ENCODE assay signal across 31 cellular contexts in the genomic region with DNA sequence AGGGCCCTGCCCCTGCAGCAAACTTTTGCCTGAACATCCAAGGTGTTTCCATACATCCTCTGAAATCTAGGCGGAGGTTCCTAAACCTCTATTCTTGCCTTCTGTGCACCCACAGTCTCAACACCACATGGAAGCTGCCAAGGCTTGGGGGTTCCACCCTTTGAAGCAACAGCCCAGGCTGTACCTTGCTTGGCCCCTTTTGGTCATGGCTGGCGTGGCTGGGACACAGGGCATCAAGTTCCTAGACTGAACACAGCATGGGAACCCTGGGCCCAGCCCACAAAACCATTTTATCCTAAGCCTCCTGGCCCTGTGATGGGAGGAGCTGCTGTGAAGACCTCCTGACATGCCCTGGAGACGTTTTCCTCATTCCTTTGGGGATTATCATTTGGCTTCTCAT.
"Had no signal": no experiment of that assay in that cellular context is flagged by ENCODE, and none has a peak within 500 bp of the region (broad histone marks: within the 10 kb centered on the region; RNA-seq: fewer than 3 reads in every experiment).

No MANE protein-coding gene starts in this region.

- H3K4me1 Mint-ChIP-seq: immature natural killer cell; memory B cell; mesothelial cell of epicardium; naive B cell; natural killer cell; nephron progenitor cell; neural progenitor cell; stimulated activated naive B cell treated with anti-CD40 and anti-IgM and Interleukin-4, amounts not matched to agents 10 μg/mL and 1 μg/mL and 100 μg/mL, for 72 hours had no signal

- H3K4me1 ChIP-seq: left ventricle myocardium inferior, neural progenitor cell, parathyroid adenoma, prostate gland, stomach, suprapubic skin, tibial artery, upper lobe of right lung had no signal

- H3K27ac ChIP-seq: left ventricle myocardium inferior, neural progenitor cell, neutrophil, parathyroid adenoma, prostate gland, skin epidermis, stomach, suprapubic skin, thoracic aorta, tibial artery, upper lobe of right lung had no signal

- H3K4me3 ChIP-seq: left ventricle myocardium inferior, neural progenitor cell, prostate gland, skin epidermis, stomach, suprapubic skin, thoracic aorta, tibial artery, upper lobe of right lung had no signal

- H3K4me3 Mint-ChIP-seq: immature natural killer cell; memory B cell; mesothelial cell of epicardium; naive B cell; natural killer cell; nephron progenitor cell; neural progenitor cell; stimulated activated naive B cell treated with anti-CD40 and anti-IgM and Interleukin-4, amounts not matched to agents 10 μg/mL and 1 μg/mL and 100 μg/mL, for 72 hours had no signal

- DNase-seq: hypothalamus; immature natural killer cell; left ventricle myocardium inferior; naive B cell; natural killer cell; nephron progenitor cell; occipital lobe; retina; right cardiac atrium; stimulated activated CD4-positive, alpha-beta T cell treated with anti-CD3 and anti-CD28 coated beads, Interleukin-12 subunit alpha, Interleukin-12 subunit beta, amount 100 ng/mL, for 4 hours; stimulated activated CD4-positive, alpha-beta T cell treated with anti-CD3 and anti-CD28 coated beads, Interleukin-15, amount 100 ng/mL, for 24 hours; stimulated activated CD4-positive, alpha-beta T cell treated with anti-CD3 and anti-CD28 coated beads, Interleukin-2, amount 100 ng/mL, for 24 hours; stimulated activated CD4-positive, alpha-beta T cell treated with anti-CD3 and anti-CD28 coated beads, Interleukin-4, amount 100 ng/mL, for 1 hour; stimulated activated naive B cell treated with anti-CD40 and anti-IgM and Interleukin-4, amounts not matched to agents 10 μg/mL and 1 μg/mL and 100 μg/mL, for 72 hours; stimulated activated naive CD8-positive, alpha-beta T cell treated with anti-CD3 and anti-CD28 coated beads, Interleukin-15, Interleukin-2, amounts not matched to agents 100 U/mL and 50 U/mL, for 24 hours; stomach; tibial artery; trophoblast cell; upper lobe of right lung had no signal

- H3K9me3 ChIP-seq: neutrophil, prostate gland, thoracic aorta, upper lobe of right lung had no signal

- H3K36me3 Mint-ChIP-seq: immature natural killer cell; memory B cell; natural killer cell; stimulated activated naive B cell treated with anti-CD40 and anti-IgM and Interleukin-4, amounts not matched to agents 10 μg/mL and 1 μg/mL and 100 μg/mL, for 72 hours had no signal

- ATAC-seq: natural killer cell; right cardiac atrium; sciatic nerve; stimulated activated naive B cell treated with anti-CD40 and anti-IgM and Interleukin-4, amounts not matched to agents 10 μg/mL and 1 μg/mL and 100 μg/mL, for 72 hours; stimulated activated naive CD8-positive, alpha-beta T cell treated with anti-CD3 and anti-CD28 coated beads, Interleukin-15, Interleukin-2, amounts not matched to agents 100 U/mL and 50 U/mL, for 24 hours; upper lobe of right lung had no signal

- FAIRE-seq: islet of Langerhans, urothelium cell line had no signal

- H3K27me3 ChIP-seq: neural progenitor cell, neutrophil, stomach, suprapubic skin, tibial artery, upper lobe of right lung had no signal

- H3K36me3 ChIP-seq: left ventricle myocardium inferior, neural progenitor cell, neutrophil, prostate gland, stomach, suprapubic skin, thoracic aorta, tibial artery, upper lobe of right lung had no signal

- H3K27me3 Mint-ChIP-seq: memory B cell; naive B cell; stimulated activated naive B cell treated with anti-CD40 and anti-IgM and Interleukin-4, amounts not matched to agents 10 μg/mL and 1 μg/mL and 100 μg/mL, for 72 hours had no signal

- H3K27ac Mint-ChIP-seq: immature natural killer cell; memory B cell; mesothelial cell of epicardium; naive B cell; natural killer cell; nephron progenitor cell; neural progenitor cell; stimulated activated naive B cell treated with anti-CD40 and anti-IgM and Interleukin-4, amounts not matched to agents 10 μg/mL and 1 μg/mL and 100 μg/mL, for 72 hours had no signal
